ENCODE assay signal across 1 cellular context in genomic region chr1:165828103-165828558, GRCh38.
TF ChIP-seq lines count a peak whose summit lies in the region.

No MANE protein-coding gene starts in this region.

TF ChIP-seq in K562, 482 proteins besides CTCF, POLR2A, EP300 and RAD21 (continued from another document and continues in another):
- TF ChIP-seq RERE (CRISPR knock-in tag; IDR thresholded peaks at IDR 0.05; ENCODE audit: borderline replicate concordance) (no peak), FOSL1 (tag; conservative IDR thresholded peaks at IDR 0.05) (peak; percentile 23), SMAD4 (CRISPR knock-in tag; conservative IDR thresholded peaks at IDR 0.05) (peak; percentile 40; the same call in 1 of the 2 replicates), EP400 (IDR thresholded peaks at IDR 0.05) (peak; percentile 45; the same call in 1 of the 2 replicates), TOE1 (IDR thresholded peaks at IDR 0.05; ENCODE audit: borderline replicate concordance) (peak; percentile 24; the same call in 1 of the 2 replicates), TOE1 (CRISPR knock-in tag; IDR thresholded peaks at IDR 0.05; ENCODE audit: borderline replicate concordance, low read depth) (no peak), TFAP4 (CRISPR knock-in tag; IDR thresholded peaks at IDR 0.05; ENCODE audit: borderline replicate concordance) (no peak; the same call in 1 of the 2 replicates), ZNF212 (CRISPR knock-in tag; IDR thresholded peaks at IDR 0.05) (no peak), PTRF (tag; IDR thresholded peaks at IDR 0.05) (no peak), CTBP1 (IDR thresholded peaks at IDR 0.05; ENCODE audit: borderline replicate concordance) (peak; percentile 11; the same call in 1 of the 2 replicates), ZNF655 (CRISPR knock-in tag; IDR thresholded peaks at IDR 0.05) (no peak), ZNF696 (CRISPR knock-in tag; conservative IDR thresholded peaks at IDR 0.05) (no peak), TFE3 (CRISPR knock-in tag; IDR thresholded peaks at IDR 0.05) (no peak), COPS2 (conservative IDR thresholded peaks at IDR 0.05) (no peak), PHF8 (IDR thresholded peaks at IDR 0.05; ENCODE audit: borderline replicate concordance, low read length) (peak; percentile 62; the same call in 1 of the 2 replicates), ZNF395 (CRISPR knock-in tag; IDR thresholded peaks at IDR 0.05) (peak; percentile 92), ATF1 (CRISPR knock-in tag; IDR thresholded peaks at IDR 0.05) (no peak), ATF1 (tag; IDR thresholded peaks at IDR 0.05) (no peak), USF1 (CRISPR knock-in tag; IDR thresholded peaks at IDR 0.05) (no peak), ZKSCAN1 (IDR thresholded peaks at IDR 0.05; ENCODE audit: low read depth, low read length) (peak; percentile 51; the same call in 1 of the 2 replicates), SRSF7 (optimal IDR thresholded peaks at IDR 0.05; ENCODE audit: low read depth, low read length) (no peak), NCOA2 (IDR thresholded peaks at IDR 0.05; ENCODE audit: partially characterized antibody in 2 of 2) (no peak), ZNF79 (CRISPR knock-in tag; IDR thresholded peaks at IDR 0.05; ENCODE audit: low read depth) (0 out of 2 replicates have a peak, but pooled peaks have one; percentile 6), TAL1 (IDR thresholded peaks at IDR 0.05) (no peak), NFYB (IDR thresholded peaks at IDR 0.05; ENCODE audit: extremely low read depth, insufficient read length) (no peak), CHD1 (IDR thresholded peaks at IDR 0.05; ENCODE audit: low read length) (no peak), POLR2B (IDR thresholded peaks at IDR 0.05; ENCODE audit: low read depth, partially characterized antibody) (peak; percentile 30), CEBPB (tag; IDR thresholded peaks at IDR 0.05) (peak; percentile 27; the same call in 1 of the 2 replicates), YBX1 (IDR thresholded peaks at IDR 0.05) (no peak), SAFB (IDR thresholded peaks at IDR 0.05; ENCODE audit: borderline replicate concordance, low read depth, low read length) (peak; percentile 28; the same call in 1 of the 2 replicates)
- TF ChIP-seq, protein P1, sequence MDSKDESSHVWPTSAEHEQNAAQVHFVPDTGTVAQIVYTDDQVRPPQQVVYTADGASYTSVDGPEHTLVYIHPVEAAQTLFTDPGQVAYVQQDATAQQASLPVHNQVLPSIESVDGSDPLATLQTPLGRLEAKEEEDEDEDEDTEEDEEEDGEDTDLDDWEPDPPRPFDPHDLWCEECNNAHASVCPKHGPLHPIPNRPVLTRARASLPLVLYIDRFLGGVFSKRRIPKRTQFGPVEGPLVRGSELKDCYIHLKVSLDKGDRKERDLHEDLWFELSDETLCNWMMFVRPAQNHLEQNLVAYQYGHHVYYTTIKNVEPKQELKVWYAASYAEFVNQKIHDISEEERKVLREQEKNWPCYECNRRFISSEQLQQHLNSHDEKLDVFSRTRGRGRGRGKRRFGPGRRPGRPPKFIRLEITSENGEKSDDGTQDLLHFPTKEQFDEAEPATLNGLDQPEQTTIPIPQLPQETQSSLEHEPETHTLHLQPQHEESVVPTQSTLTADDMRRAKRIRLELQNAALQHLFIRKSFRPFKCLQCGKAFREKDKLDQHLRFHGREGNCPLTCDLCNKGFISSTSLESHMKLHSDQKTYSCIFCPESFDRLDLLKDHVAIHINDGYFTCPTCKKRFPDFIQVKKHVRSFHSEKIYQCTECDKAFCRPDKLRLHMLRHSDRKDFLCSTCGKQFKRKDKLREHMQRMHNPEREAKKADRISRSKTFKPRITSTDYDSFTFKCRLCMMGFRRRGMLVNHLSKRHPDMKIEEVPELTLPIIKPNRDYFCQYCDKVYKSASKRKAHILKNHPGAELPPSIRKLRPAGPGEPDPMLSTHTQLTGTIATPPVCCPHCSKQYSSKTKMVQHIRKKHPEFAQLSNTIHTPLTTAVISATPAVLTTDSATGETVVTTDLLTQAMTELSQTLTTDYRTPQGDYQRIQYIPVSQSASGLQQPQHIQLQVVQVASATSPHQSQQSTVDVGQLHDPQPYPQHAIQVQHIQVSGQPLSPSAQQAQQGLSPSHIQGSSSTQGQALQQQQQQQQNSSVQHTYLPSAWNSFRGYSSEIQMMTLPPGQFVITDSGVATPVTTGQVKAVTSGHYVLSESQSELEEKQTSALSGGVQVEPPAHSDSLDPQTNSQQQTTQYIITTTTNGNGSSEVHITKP (IDR thresholded peaks at IDR 0.05; ENCODE audit: partially characterized antibody): peak; percentile 97
- TF ChIP-seq, protein P2, sequence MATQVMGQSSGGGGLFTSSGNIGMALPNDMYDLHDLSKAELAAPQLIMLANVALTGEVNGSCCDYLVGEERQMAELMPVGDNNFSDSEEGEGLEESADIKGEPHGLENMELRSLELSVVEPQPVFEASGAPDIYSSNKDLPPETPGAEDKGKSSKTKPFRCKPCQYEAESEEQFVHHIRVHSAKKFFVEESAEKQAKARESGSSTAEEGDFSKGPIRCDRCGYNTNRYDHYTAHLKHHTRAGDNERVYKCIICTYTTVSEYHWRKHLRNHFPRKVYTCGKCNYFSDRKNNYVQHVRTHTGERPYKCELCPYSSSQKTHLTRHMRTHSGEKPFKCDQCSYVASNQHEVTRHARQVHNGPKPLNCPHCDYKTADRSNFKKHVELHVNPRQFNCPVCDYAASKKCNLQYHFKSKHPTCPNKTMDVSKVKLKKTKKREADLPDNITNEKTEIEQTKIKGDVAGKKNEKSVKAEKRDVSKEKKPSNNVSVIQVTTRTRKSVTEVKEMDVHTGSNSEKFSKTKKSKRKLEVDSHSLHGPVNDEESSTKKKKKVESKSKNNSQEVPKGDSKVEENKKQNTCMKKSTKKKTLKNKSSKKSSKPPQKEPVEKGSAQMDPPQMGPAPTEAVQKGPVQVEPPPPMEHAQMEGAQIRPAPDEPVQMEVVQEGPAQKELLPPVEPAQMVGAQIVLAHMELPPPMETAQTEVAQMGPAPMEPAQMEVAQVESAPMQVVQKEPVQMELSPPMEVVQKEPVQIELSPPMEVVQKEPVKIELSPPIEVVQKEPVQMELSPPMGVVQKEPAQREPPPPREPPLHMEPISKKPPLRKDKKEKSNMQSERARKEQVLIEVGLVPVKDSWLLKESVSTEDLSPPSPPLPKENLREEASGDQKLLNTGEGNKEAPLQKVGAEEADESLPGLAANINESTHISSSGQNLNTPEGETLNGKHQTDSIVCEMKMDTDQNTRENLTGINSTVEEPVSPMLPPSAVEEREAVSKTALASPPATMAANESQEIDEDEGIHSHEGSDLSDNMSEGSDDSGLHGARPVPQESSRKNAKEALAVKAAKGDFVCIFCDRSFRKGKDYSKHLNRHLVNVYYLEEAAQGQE (CRISPR knock-in tag; IDR thresholded peaks at IDR 0.05; ENCODE audit: low read depth): no peak
- TF ChIP-seq, protein P3, sequence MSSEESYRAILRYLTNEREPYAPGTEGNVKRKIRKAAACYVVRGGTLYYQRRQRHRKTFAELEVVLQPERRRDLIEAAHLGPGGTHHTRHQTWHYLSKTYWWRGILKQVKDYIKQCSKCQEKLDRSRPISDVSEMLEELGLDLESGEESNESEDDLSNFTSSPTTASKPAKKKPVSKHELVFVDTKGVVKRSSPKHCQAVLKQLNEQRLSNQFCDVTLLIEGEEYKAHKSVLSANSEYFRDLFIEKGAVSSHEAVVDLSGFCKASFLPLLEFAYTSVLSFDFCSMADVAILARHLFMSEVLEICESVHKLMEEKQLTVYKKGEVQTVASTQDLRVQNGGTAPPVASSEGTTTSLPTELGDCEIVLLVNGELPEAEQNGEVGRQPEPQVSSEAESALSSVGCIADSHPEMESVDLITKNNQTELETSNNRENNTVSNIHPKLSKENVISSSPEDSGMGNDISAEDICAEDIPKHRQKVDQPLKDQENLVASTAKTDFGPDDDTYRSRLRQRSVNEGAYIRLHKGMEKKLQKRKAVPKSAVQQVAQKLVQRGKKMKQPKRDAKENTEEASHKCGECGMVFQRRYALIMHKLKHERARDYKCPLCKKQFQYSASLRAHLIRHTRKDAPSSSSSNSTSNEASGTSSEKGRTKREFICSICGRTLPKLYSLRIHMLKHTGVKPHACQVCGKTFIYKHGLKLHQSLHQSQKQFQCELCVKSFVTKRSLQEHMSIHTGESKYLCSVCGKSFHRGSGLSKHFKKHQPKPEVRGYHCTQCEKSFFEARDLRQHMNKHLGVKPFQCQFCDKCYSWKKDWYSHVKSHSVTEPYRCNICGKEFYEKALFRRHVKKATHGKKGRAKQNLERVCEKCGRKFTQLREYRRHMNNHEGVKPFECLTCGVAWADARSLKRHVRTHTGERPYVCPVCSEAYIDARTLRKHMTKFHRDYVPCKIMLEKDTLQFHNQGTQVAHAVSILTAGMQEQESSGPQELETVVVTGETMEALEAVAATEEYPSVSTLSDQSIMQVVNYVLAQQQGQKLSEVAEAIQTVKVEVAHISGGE (CRISPR knock-in tag; IDR thresholded peaks at IDR 0.05): peak in 1 of 3 experiments; percentile 10; a peak in 1 of 6 replicates
